ENCODE assay signal across 9 cellular contexts in the genomic region with DNA sequence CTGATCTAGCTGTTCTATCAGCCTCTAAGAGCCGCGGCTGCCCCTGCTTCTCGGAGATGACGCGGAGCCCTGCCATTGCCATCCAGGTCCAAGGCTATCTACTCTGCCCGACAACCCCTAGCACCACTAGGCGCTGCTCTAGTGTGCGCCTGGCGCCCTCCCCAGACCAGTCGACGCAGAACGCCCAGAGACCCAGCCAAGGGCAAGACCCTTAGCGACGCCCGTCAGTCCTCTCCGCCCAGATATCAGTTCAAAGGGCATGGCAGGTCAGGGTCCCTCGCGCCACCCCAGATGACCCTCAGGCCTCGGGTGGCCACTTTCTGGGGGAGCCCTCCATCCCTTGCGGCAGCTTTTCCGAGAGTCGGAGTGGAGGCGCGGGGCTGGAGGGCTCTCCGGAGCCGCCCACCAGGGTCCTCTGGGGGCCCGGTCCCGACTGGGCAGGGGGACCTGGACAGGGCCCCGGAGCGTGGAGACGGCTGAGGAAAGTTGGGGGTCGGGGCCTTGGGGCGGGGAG. TPM values are rescaled to one million over a fixed set of nuclear protein-coding genes. Genes with fewer than 3 reads are reported as not detected.
A peak's percentile ranks its signal among the peaks of the same experiment; 100 is the strongest.
DNase-seq lines count a peak whose midpoint lies in the region; ATAC-seq and TF ChIP-seq lines count a peak whose summit lies in the region.
"Had no signal": no experiment of that assay in that cellular context is flagged by ENCODE, and none has a peak within 500 bp of the region (broad histone marks: within the 10 kb centered on the region; RNA-seq: fewer than 3 reads in every experiment).

No MANE protein-coding gene starts in this region.

- no peaks in the 10 kb centered on the region for H3K36me3 ChIP-seq in A673 (ENCODE audit: insufficient read depth, low read length, poor library complexity, severe bottlenecking)

- H3K27ac Mint-ChIP-seq in stimulated activated naive CD8-positive, alpha-beta T cell treated with anti-CD3 and anti-CD28 coated beads, Interleukin-15, amount 100 ng/mL, for 72 hours: no peak overlapping the region
- H3K27ac Mint-ChIP-seq: activated naive CD4-positive, alpha-beta T cell treated with anti-CD3 and anti-CD28 coated beads, Interleukin-2, amount 50 U/mL, for 72 hours had no signal

- peak overlapping the region; percentile 15 to 26 for H3K4me3 Mint-ChIP-seq in stimulated activated naive CD8-positive, alpha-beta T cell treated with anti-CD3 and anti-CD28 coated beads, Interleukin-15, amount 100 ng/mL, for 72 hours

- no peak overlapping the region for H3K27ac ChIP-seq in A673 (ENCODE audit: low read depth, low read length, poor library complexity, severe bottlenecking)

- no peaks in the 10 kb centered on the region for H3K9me3 ChIP-seq in A673 (ENCODE audit: low read depth, low read length, poor library complexity, severe bottlenecking)

- DNase-seq in A673 (ENCODE audit: low spot score) (peak; percentile 58), NCI-H2171 (lab: John Stamatoyannopoulos, UW) (peak; percentile 33), choroid plexus epithelial cell (ENCODE audit: low read depth) (peak; percentile 66), left kidney (ENCODE audit: low read depth, low spot score) (peak; percentile 90), GDM1 (lab: John Stamatoyannopoulos, UW) (no peak)
- DNase-seq in stimulated activated naive CD8-positive, alpha-beta T cell treated with anti-CD3 and anti-CD28 coated beads, Interleukin-15, amount 100 ng/mL, for 72 hours: peak in 1 of 2 donors; percentile 4

- H3K27me3 Mint-ChIP-seq in stimulated activated naive CD8-positive, alpha-beta T cell treated with anti-CD3 and anti-CD28 coated beads, Interleukin-15, amount 100 ng/mL, for 72 hours: peaks cover 77% of the 10 kb centered on the region

- TF ChIP-seq CTCF in A673 (conservative IDR thresholded peaks at IDR 0.05; ENCODE audit: low read depth, low read length) (peak; percentile 65), choroid plexus epithelial cell (conservative IDR thresholded peaks at IDR 0.05; ENCODE audit: low read depth, low read length) (peak; percentile 67)

- H3K4me1 Mint-ChIP-seq in stimulated activated naive CD8-positive, alpha-beta T cell treated with anti-CD3 and anti-CD28 coated beads, Interleukin-15, amount 100 ng/mL, for 72 hours: peaks cover 12% of the 10 kb centered on the region

- peaks cover 14% of the 10 kb centered on the region for H3K4me1 ChIP-seq in A673 (ENCODE audit: insufficient read depth, low read length, poor library complexity, severe bottlenecking)

- peaks cover 26% of the 10 kb centered on the region for H3K27me3 ChIP-seq in A673 (replicated peaks; ENCODE audit: insufficient read depth, low read depth, low read length, poor library complexity)

- H3K4me3 ChIP-seq in A673 (ENCODE audit: low read depth, low read length, poor library complexity, severe bottlenecking) (peak overlapping the region; percentile 64), choroid plexus epithelial cell (ENCODE audit: low read depth, low read length) (peak overlapping the region; percentile 60)

- BruUV-seq in A673 (replicated peaks; lab: Mats Ljungman, UMichigan): no TSS peak

- CTCF ChIA-PET in A673 (lab: Charles Lee): no interaction called here

- ATAC-seq in GM19395 (IDR thresholded peaks at IDR 0.05; ENCODE audit: unreplicated experiment) (peak; percentile 38), GM18519 (IDR thresholded peaks at IDR 0.05; ENCODE audit: low FRiP score, unreplicated experiment) (no peak)
- peak; percentile 66 for ATAC-seq in stimulated activated naive CD8-positive, alpha-beta T cell treated with anti-CD3 and anti-CD28 coated beads, Interleukin-15, amount 100 ng/mL, for 72 hours

- intact Hi-C loops in A673 (cut with micrococcal nuclease; ENCODE audit: unreplicated experiment): loop anchor here (2.0 to 5.0 kb wide), 4 partner anchors 116 to 803 kb away; no protein-coding TSS in a partner anchor

- POLR2A ChIA-PET in A673 (lab: Charles Lee; ENCODE audit: low non-redundant PET): no interaction called here

- no peaks in the 10 kb centered on the region for H3K9me3 Mint-ChIP-seq in stimulated activated naive CD8-positive, alpha-beta T cell treated with anti-CD3 and anti-CD28 coated beads, Interleukin-15, amount 100 ng/mL, for 72 hours

RNA-seq across cellular contexts. Expression of gene CLSTN2, which starts 0.4 kb away (rescaled TPM):
- 41.0 and 50.7 TPM in 2 replicates for total RNA-seq in A673 (2021)
- total RNA-seq: activated naive CD4-positive, alpha-beta T cell treated with anti-CD3 and anti-CD28 coated beads, Interleukin-2, amount 50 U/mL, for 72 hours had no signal
